Comparison of ENCODE assay signal across 23 cellular contexts in the genomic region with DNA sequence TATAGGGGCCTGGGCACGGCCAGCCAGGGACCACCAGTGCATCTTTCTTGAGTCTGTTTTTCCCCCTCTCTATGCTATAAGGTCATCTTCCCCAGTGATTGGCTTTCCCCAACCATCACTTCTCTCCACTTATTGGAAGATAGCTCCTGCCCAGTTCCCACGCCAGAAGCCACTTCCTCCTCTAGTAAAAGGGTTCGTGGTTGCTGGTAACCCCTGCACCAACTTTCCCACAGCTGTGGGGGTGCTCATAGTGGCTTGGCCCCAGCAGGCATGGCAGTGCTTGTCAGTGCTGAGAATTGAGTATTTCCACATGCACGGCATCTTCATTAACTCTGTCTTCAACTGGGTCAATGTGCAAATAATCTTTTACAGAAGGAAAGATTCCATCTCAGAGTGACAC.
A peak's percentile ranks its signal among the peaks of the same experiment; 100 is the strongest.
DNase-seq lines count a peak whose midpoint lies in the region; ATAC-seq and TF ChIP-seq lines count a peak whose summit lies in the region.
"Had no signal": no experiment of that assay in that cellular context is flagged by ENCODE, and none has a peak within 500 bp of the region (broad histone marks: within the 10 kb centered on the region; RNA-seq: fewer than 3 reads in every experiment).

No MANE protein-coding gene starts in this region.

- POLR2A ChIA-PET in CD4-positive, alpha-beta T cell (lab: Charles Lee): no interaction called here
- POLR2A ChIA-PET in PC-9 (lab: Charles Lee; ENCODE audit: unreplicated experiment): no interaction called here

- no peak for ATAC-seq in CD4-positive, alpha-beta T cell (ENCODE audit: poor library complexity)
- ATAC-seq in GM18868 (IDR thresholded peaks at IDR 0.05; ENCODE audit: unreplicated experiment): peak; percentile 81
- ATAC-seq in T-helper 17 cell: no peak
- no peak for ATAC-seq in naive B cell (ENCODE audit: low read depth in 2 of 2)
- no peak for ATAC-seq in HG03469 (IDR thresholded peaks at IDR 0.05; ENCODE audit: unreplicated experiment)
- ATAC-seq: GM23338, Panc1 had no signal

- H3K9me3 Mint-ChIP-seq in CD4-positive, alpha-beta T cell: peaks cover 3% of the 10 kb centered on the region
- H3K9me3 Mint-ChIP-seq in naive B cell: peaks cover 0 to 3% (median 0%) of the 10 kb centered on the region in 7 donors
- H3K9me3 Mint-ChIP-seq: GM23338 had no signal

- H3K27me3 ChIP-seq in CD4-positive, alpha-beta T cell (ENCODE audit: control insufficient read depth, insufficient read depth, low read length): no peaks in the 10 kb centered on the region
- peaks cover 52% of the 10 kb centered on the region for H3K27me3 ChIP-seq in PC-9 (ENCODE audit: insufficient read depth, low read depth)

- no peaks in the 10 kb centered on the region for H3K36me3 ChIP-seq in PC-9 (ENCODE audit: low read depth)

- peaks cover 71% of the 10 kb centered on the region for H3K36me3 Mint-ChIP-seq in CD4-positive, alpha-beta T cell (ENCODE audit: low read depth)
- peaks cover 6% of the 10 kb centered on the region for H3K36me3 Mint-ChIP-seq in T-helper 17 cell (ENCODE audit: low read depth)
- H3K36me3 Mint-ChIP-seq in naive B cell: peaks cover 6 to 18% of the 10 kb centered on the region in 2 donors

- no peaks in the 10 kb centered on the region for H4K20me1 ChIP-seq in PC-9 (ENCODE audit: insufficient read depth)

- H3K9me2 ChIP-seq in PC-9 (ENCODE audit: insufficient read depth): no peaks in the 10 kb centered on the region

- H3K4me1 Mint-ChIP-seq in CD4-positive, alpha-beta T cell (ENCODE audit: low read depth): peaks cover 83% of the 10 kb centered on the region
- H3K4me1 Mint-ChIP-seq in T-helper 17 cell (peaks cover 32% of the 10 kb centered on the region), naive B cell (peaks cover 35 to 64% (median 52%) of the 10 kb centered on the region in 3 donors)

- intact Hi-C loops in CD4-positive, alpha-beta T cell (cut with DNase I, micrococcal nuclease): no loop called here
- intact Hi-C loops in PC-9 (cut with micrococcal nuclease; ENCODE audit: unreplicated experiment): no loop called here

- H3K4me3 Mint-ChIP-seq in CD4-positive, alpha-beta T cell: peak overlapping the region; percentile 11
- H3K4me3 Mint-ChIP-seq in T-helper 17 cell (no peak overlapping the region), naive B cell (no peak overlapping the region)
- H3K4me3 Mint-ChIP-seq: GM23338, nephron progenitor cell had no signal

- no peaks in the 10 kb centered on the region for H3K79me2 ChIP-seq in PC-9 (ENCODE audit: low read depth)

- DNase-seq in CD4-positive, alpha-beta T cell: no peak
- no peak for DNase-seq in T-helper 17 cell
- no peak for DNase-seq in naive B cell
- DNase-seq in Kasumi-1 (lab: John Stamatoyannopoulos, UW): no peak
- no peak for DNase-seq in PC-9
- DNase-seq in NCI-H2107 (lab: John Stamatoyannopoulos, UW): no peak
- DNase-seq: activated CD4-positive, alpha-beta T cell treated with anti-CD3 and anti-CD28 coated beads for 48 hours; activated naive CD4-positive, alpha-beta T cell treated with anti-CD3 and anti-CD28 coated beads, Interleukin-2, amount 50 U/mL, for 16 hours; activated T-cell treated with anti-CD3 and anti-CD28 coated beads, Interleukin-2, amount 50 U/mL, for 1 hour; GF-D8; hippocampal formation; kidney; mesenchymal stem cell; NCI-H82; nephron progenitor cell; posterior cingulate gyrus; stimulated activated CD4-positive, alpha-beta T cell treated with anti-CD3 and anti-CD28 coated beads, Interleukin-4, amount 100 ng/mL, for 24 hours; T-helper 9 cell had no signal

- H3K4me3 ChIP-seq in PC-9: no peak overlapping the region
- H3K4me3 ChIP-seq: GM23338 had no signal

- no peak overlapping the region for H3K27ac ChIP-seq in CD4-positive, alpha-beta T cell (ENCODE audit: low read depth, low read length)
- H3K27ac ChIP-seq in PC-9: no peak overlapping the region
- H3K27ac ChIP-seq: KMS-11 had no signal

- H3K4me2 ChIP-seq in PC-9: no peak overlapping the region
- H3K4me2 ChIP-seq: GM23338, KMS-11 had no signal

- no peak overlapping the region for H2AFZ ChIP-seq in PC-9
- H2AFZ ChIP-seq: GM23338 had no signal

- peak overlapping the region; percentile 56 for H3K27ac Mint-ChIP-seq in CD4-positive, alpha-beta T cell
- H3K27ac Mint-ChIP-seq in T-helper 17 cell (peak overlapping the region; percentile 27), naive B cell (peak overlapping the region in 4 of 6 donors; percentile 52 to 75 (median 68))
- H3K27ac Mint-ChIP-seq: GM23338 had no signal

- H3K9me3 ChIP-seq in CD4-positive, alpha-beta T cell (ENCODE audit: control insufficient read depth, low read length): no peaks in the 10 kb centered on the region
- H3K9me3 ChIP-seq in T-helper 17 cell (ENCODE audit: control insufficient read depth, low read length, poor library complexity, severe bottlenecking): no peaks in the 10 kb centered on the region
- H3K9me3 ChIP-seq in PC-9 (ENCODE audit: insufficient read depth, low read depth): no peaks in the 10 kb centered on the region

- no peaks in the 10 kb centered on the region for H3K27me3 Mint-ChIP-seq in CD4-positive, alpha-beta T cell
- H3K27me3 Mint-ChIP-seq in T-helper 17 cell (no peaks in the 10 kb centered on the region), naive B cell (no peaks in the 10 kb centered on the region)

- no peaks in the 10 kb centered on the region for H3F3A ChIP-seq in PC-9 (ENCODE audit: insufficient read depth, low read depth)

- TF ChIP-seq CTCF in CD4-positive, alpha-beta T cell (IDR thresholded peaks at IDR 0.05): no peak
- no peak for TF ChIP-seq CTCF in PC-9 (conservative IDR thresholded peaks at IDR 0.05)

- no peaks in the 10 kb centered on the region for H3K4me1 ChIP-seq in PC-9 (replicated peaks; ENCODE audit: insufficient read depth)

- BruUV-seq in PC-9 (replicated peaks; lab: Mats Ljungman, UMichigan): no TSS peak

- CTCF ChIA-PET in CD4-positive, alpha-beta T cell (lab: Charles Lee): no interaction called here
- CTCF ChIA-PET in PC-9 (lab: Charles Lee): no interaction called here
